In genomic region chr1:36553591-36554417, GRCh38 we compare ENCODE assay signal across 8 cellular contexts.
DNase-seq lines count a peak whose midpoint lies in the region; ATAC-seq, FAIRE-seq and TF ChIP-seq lines count a peak whose summit lies in the region.

No MANE protein-coding gene starts in this region.

- intact Hi-C loops in pancreas (cut with DNase I): no loop called here

- no peak overlapping the region for H3K27ac ChIP-seq in pancreas
- no peak overlapping the region for H3K27ac ChIP-seq in tibial nerve

- H3K4me1 ChIP-seq in Loucy (ENCODE audit: insufficient read depth, low read length, poor library complexity, severe bottlenecking): no peaks in the 10 kb centered on the region
- H3K4me1 ChIP-seq in pancreas: no peaks in the 10 kb centered on the region
- no peaks in the 10 kb centered on the region for H3K4me1 ChIP-seq in tibial nerve

- H3K79me2 ChIP-seq in Loucy (ENCODE audit: insufficient read depth, low read length): no peaks in the 10 kb centered on the region

- H4K20me1 ChIP-seq in Loucy (ENCODE audit: insufficient read depth, low read length, poor library complexity, severe bottlenecking): no peaks in the 10 kb centered on the region

- WGBS in pancreas, 2 donors: 13 to 15% methylated on average over 20 of the region's 20 CpGs
- WGBS in tibial nerve, 2 donors: 13 to 16% methylated on average over 20 of the region's 20 CpGs

- TF ChIP-seq POLR2A in tibial nerve (IDR thresholded peaks at IDR 0.05): no peak

- H3K27me3 ChIP-seq in Loucy (ENCODE audit: insufficient read depth, low read length, poor library complexity, severe bottlenecking): no peaks in the 10 kb centered on the region
- peaks cover 0 to 14% (median 0%) of the 10 kb centered on the region in 4 donors for H3K27me3 ChIP-seq in pancreas
- H3K27me3 ChIP-seq in tibial nerve: peaks cover 0 to 38% of the 10 kb centered on the region in 2 donors

- no peak for FAIRE-seq in pancreas (lab: Jason Lieb, UNC)

- TF ChIP-seq CTCF in Loucy (conservative IDR thresholded peaks at IDR 0.05; ENCODE audit: low read length) (peak; percentile 92), pancreas (IDR thresholded peaks at IDR 0.05) (peak; percentile 27 to 66 (median 60)), tibial nerve (IDR thresholded peaks at IDR 0.05) (peak; percentile 31 to 47 (median 43))

- H3K4me2 ChIP-seq in Loucy (ENCODE audit: low read depth, low read length, poor library complexity, severe bottlenecking): no peak overlapping the region

- ATAC-seq in pancreas (peak; percentile 53 to 86 (median 84)), GM21390 (IDR thresholded peaks at IDR 0.05; ENCODE audit: unreplicated experiment) (no peak)

- no peak for TF ChIP-seq EP300 in tibial nerve (IDR thresholded peaks at IDR 0.05)

- DNase-seq in DMS153 treated with DMSO at 0.1 percent for 48 hours (lab: John Stamatoyannopoulos, UW; ENCODE audit: unreplicated experiment): peak; percentile 83
- DNase-seq in RPMI7951 (ENCODE audit: low read depth): peak; percentile 45
- peak; percentile 37 to 48 for DNase-seq in activated T-helper 1 cell treated with anti-CD3 and anti-CD28 coated beads, Interleukin-2, amount 50 U/mL, for 16 hours (ENCODE audit: low read depth in 1 of 2, low spot score in 1 of 2)
- DNase-seq in foreskin melanocyte: peak; percentile 6
- peak; percentile 33 to 87 (median 66) for DNase-seq in pancreas
- peak in 1 of 2 donors; percentile 24 for DNase-seq in tibial nerve (ENCODE audit: low spot score in 2 of 2)

- no peaks in the 10 kb centered on the region for H3F3A ChIP-seq in Loucy (ENCODE audit: low read depth)

- no peaks in the 10 kb centered on the region for H3K9me2 ChIP-seq in Loucy (replicated peaks; ENCODE audit: low read depth, low read length)

- H3K9me3 ChIP-seq in Loucy (ENCODE audit: insufficient read depth, low read depth, low read length) (no peaks in the 10 kb centered on the region), pancreas (no peaks in the 10 kb centered on the region), tibial nerve (no peaks in the 10 kb centered on the region)

- H3K36me3 ChIP-seq in Loucy (ENCODE audit: insufficient read depth, low read length) (no peaks in the 10 kb centered on the region), pancreas (no peaks in the 10 kb centered on the region), tibial nerve (no peaks in the 10 kb centered on the region)

- no peak overlapping the region for H2AFZ ChIP-seq in Loucy (ENCODE audit: low read length)

- H3K4me3 ChIP-seq in Loucy (ENCODE audit: low read length, poor library complexity, severe bottlenecking): no peak overlapping the region
- H3K4me3 ChIP-seq in pancreas: no peak overlapping the region
- H3K4me3 ChIP-seq in tibial nerve: no peak overlapping the region

- H3K9ac ChIP-seq in Loucy (ENCODE audit: low read depth, low read length, poor library complexity, severe bottlenecking): no peak overlapping the region
